ENCODE assay signal across 1 cellular context in genomic region chr7:102451371-102452054, GRCh38.
TF ChIP-seq lines count a peak whose summit lies in the region.

No MANE protein-coding gene starts in this region.

TF ChIP-seq in K562, 482 proteins besides CTCF, POLR2A, EP300 and RAD21 (continued from another document):
- TF ChIP-seq IRF1 (CRISPR knock-in tag; IDR thresholded peaks at IDR 0.05; ENCODE audit: borderline replicate concordance), result no peak
- no peak for TF ChIP-seq FOXJ3 (CRISPR knock-in tag; IDR thresholded peaks at IDR 0.05)
- TF ChIP-seq SOX6 (IDR thresholded peaks at IDR 0.05), result no peak
- TF ChIP-seq KDM5B (IDR thresholded peaks at IDR 0.05; ENCODE audit: insufficient replicate concordance, low read depth, low read length), result no peak
- TF ChIP-seq ZNF184 (CRISPR knock-in tag; IDR thresholded peaks at IDR 0.05), result no peak
- no peak for TF ChIP-seq U2AF2 (optimal IDR thresholded peaks at IDR 0.05; ENCODE audit: low read depth, low read length)
- TF ChIP-seq RFX7 (CRISPR knock-in tag; IDR thresholded peaks at IDR 0.05), result no peak
- no peak for TF ChIP-seq NFE2 (IDR thresholded peaks at IDR 0.05; ENCODE audit: low read depth)
- no peak for TF ChIP-seq RBM25 (IDR thresholded peaks at IDR 0.05; ENCODE audit: low read depth, low read length, severe bottlenecking)
- TF ChIP-seq POLR2G (IDR thresholded peaks at IDR 0.05; ENCODE audit: low read depth, low read length), result peak; percentile 71
- TF ChIP-seq SAP30 (IDR thresholded peaks at IDR 0.05; ENCODE audit: borderline replicate concordance, insufficient read depth, low read depth, low read length, poor library complexity, severe bottlenecking), result no peak
- TF ChIP-seq DNMT1 (IDR thresholded peaks at IDR 0.05), result no peak
- TF ChIP-seq RBM39 (optimal IDR thresholded peaks at IDR 0.05; ENCODE audit: low read depth, low read length), result no peak
- no peak for TF ChIP-seq JUNB (CRISPR knock-in tag; conservative IDR thresholded peaks at IDR 0.05)
- TF ChIP-seq MED1 (CRISPR knock-in tag; IDR thresholded peaks at IDR 0.05; ENCODE audit: borderline replicate concordance), result no peak
- no peak for TF ChIP-seq RBM34 (IDR thresholded peaks at IDR 0.05; ENCODE audit: borderline replicate concordance, insufficient read depth, low read length)
- no peak for TF ChIP-seq ATF2 (CRISPR knock-in tag; IDR thresholded peaks at IDR 0.05)
- no peak for TF ChIP-seq HMGXB4 (CRISPR knock-in tag; IDR thresholded peaks at IDR 0.05)
- no peak for TF ChIP-seq HDAC6 (IDR thresholded peaks at IDR 0.05; ENCODE audit: low read depth, low read length)
TF ChIP-seq in K562: peak in this region for 32.
